20 cellular contexts compared by ENCODE assay signal in the genomic region with DNA sequence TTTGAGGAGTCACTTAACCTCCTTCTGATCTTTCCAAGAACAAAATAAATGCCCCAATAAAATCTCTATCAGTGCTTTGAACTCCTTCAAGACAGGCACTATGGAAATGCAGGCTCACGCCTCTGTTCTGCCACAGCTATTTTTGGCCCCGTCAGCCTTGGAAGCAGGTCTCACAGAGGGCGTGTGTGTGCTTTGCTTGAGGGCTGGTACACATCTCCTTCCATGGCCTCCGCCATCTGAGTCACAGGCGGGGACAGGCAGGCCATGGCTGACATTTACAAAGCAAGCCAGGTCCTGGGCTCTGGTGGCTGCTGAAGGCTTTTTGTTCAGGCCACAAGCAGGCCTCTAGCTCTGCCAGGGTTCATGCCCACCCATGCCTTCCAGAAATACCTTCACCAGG. TPM values are rescaled to one million over a fixed set of nuclear protein-coding genes. Genes with fewer than 3 reads are reported as not detected.
DNase-seq lines count a peak whose midpoint lies in the region; ATAC-seq and TF ChIP-seq lines count a peak whose summit lies in the region.
"Had no signal": no experiment of that assay in that cellular context is flagged by ENCODE, and none has a peak within 500 bp of the region (broad histone marks: within the 10 kb centered on the region; RNA-seq: fewer than 3 reads in every experiment).

No MANE protein-coding gene starts in this region.

- intact Hi-C loops in heart left ventricle (cut with DNase I) (no loop called here), psoas muscle (cut with DNase I) (no loop called here), uterus (cut with DNase I; ENCODE audit: low total_unique reads) (no loop called here), ovary (cut with DNase I) (no loop called here)

- TF ChIP-seq CTCF in heart left ventricle (IDR thresholded peaks at IDR 0.05) (no peak), psoas muscle (IDR thresholded peaks at IDR 0.05) (no peak), thoracic aorta (IDR thresholded peaks at IDR 0.05) (no peak), uterus (IDR thresholded peaks at IDR 0.05) (no peak), ovary (IDR thresholded peaks at IDR 0.05) (no peak)

- no peaks in the 10 kb centered on the region for H3K9me3 ChIP-seq in esophagus (ENCODE audit: control insufficient read depth in 2 of 2, insufficient read depth in 1 of 2, low read depth in 1 of 2, low read length in 1 of 2)
- no peaks in the 10 kb centered on the region for H3K9me3 ChIP-seq in heart left ventricle
- H3K9me3 ChIP-seq in psoas muscle = no peaks in the 10 kb centered on the region
- H3K9me3 ChIP-seq in thoracic aorta = no peaks in the 10 kb centered on the region
- H3K9me3 ChIP-seq in uterus = no peaks in the 10 kb centered on the region
- no peaks in the 10 kb centered on the region for H3K9me3 ChIP-seq in ovary
- H3K9me3 ChIP-seq: BLaER1 treated with 17β-estradiol and CSF1 and Interleukin-3, amounts not matched to agents 10 nM and 100 nM had no signal

- 42 to 43% methylated on average over 5 of the region's 5 CpGs for WGBS in esophagus, 2 donors
- WGBS in heart left ventricle, 4 donors = 38 to 52% (median 44%) methylated on average over 5 of the region's 5 CpGs
- WGBS in psoas muscle, 3 donors = 29 to 54% (median 40%) methylated on average over 5 of the region's 5 CpGs
- 80 to 91% (median 83%) methylated on average over 4 to 5 of the region's 5 CpGs for WGBS in ovary, 3 donors

- peak overlapping the region; percentile 8 to 36 for H3K27ac ChIP-seq in esophagus (ENCODE audit: low read depth in 2 of 2, low read length in 1 of 2)
- peak overlapping the region in 9 of 12 donors; percentile 10 to 77 (median 43) for H3K27ac ChIP-seq in heart left ventricle
- no peak overlapping the region for H3K27ac ChIP-seq in psoas muscle
- H3K27ac ChIP-seq in thoracic aorta = peak overlapping the region; percentile 33 to 57
- no peak overlapping the region for H3K27ac ChIP-seq in uterus
- H3K27ac ChIP-seq in ovary = no peak overlapping the region
- H3K27ac ChIP-seq: A549; BLaER1 treated with 17β-estradiol and CSF1 and Interleukin-3, amounts not matched to agents 10 nM and 100 nM; GM23248; HL-60 had no signal

- H3K27me3 ChIP-seq in esophagus (ENCODE audit: control insufficient read depth in 1 of 2, insufficient read depth in 2 of 2, low read length in 2 of 2) = no peaks in the 10 kb centered on the region
- H3K27me3 ChIP-seq in heart left ventricle = no peaks in the 10 kb centered on the region
- no peaks in the 10 kb centered on the region for H3K27me3 ChIP-seq in psoas muscle (ENCODE audit: insufficient read depth in 3 of 3, low read length in 2 of 3)
- H3K27me3 ChIP-seq in thoracic aorta (replicated peaks; ENCODE audit: insufficient read depth) = no peaks in the 10 kb centered on the region
- no peaks in the 10 kb centered on the region for H3K27me3 ChIP-seq in uterus
- no peaks in the 10 kb centered on the region for H3K27me3 ChIP-seq in ovary
- H3K27me3 ChIP-seq: BLaER1 treated with 17β-estradiol and CSF1 and Interleukin-3, amounts not matched to agents 10 nM and 100 nM had no signal

- TF ChIP-seq POLR2A in heart left ventricle (IDR thresholded peaks at IDR 0.05) = no peak
- no peak for TF ChIP-seq POLR2A in uterus (IDR thresholded peaks at IDR 0.05)
- no peak for TF ChIP-seq POLR2A in ovary (IDR thresholded peaks at IDR 0.05)

- H3K4me1 ChIP-seq in esophagus (ENCODE audit: control insufficient read depth in 2 of 2, insufficient read depth in 2 of 2, low read length in 1 of 2) (peaks cover 0 to 3% of the 10 kb centered on the region in 2 donors), heart left ventricle (peaks cover 0 to 11% (median 0%) of the 10 kb centered on the region in 12 donors), psoas muscle (peaks cover 4% of the 10 kb centered on the region), thoracic aorta (ENCODE audit: control insufficient read depth in 1 of 2, low read depth in 2 of 2) (peaks cover 5 to 14% of the 10 kb centered on the region in 2 donors), uterus (no peaks in the 10 kb centered on the region), ovary (ENCODE audit: insufficient read depth) (no peaks in the 10 kb centered on the region)
- H3K4me1 ChIP-seq: A549; BLaER1 treated with 17β-estradiol and CSF1 and Interleukin-3, amounts not matched to agents 10 nM and 100 nM had no signal

- DNase-seq in heart left ventricle (peak in 3 of 5 donors; percentile 25 to 79 (median 59)), psoas muscle (peak in 1 of 2 donors; percentile 56), thoracic aorta (ENCODE audit: low spot score) (no peak), NCI-H1092 (lab: John Stamatoyannopoulos, UW) (no peak), uterus (no peak), ovary (no peak)
- DNase-seq: CD8-positive, alpha-beta memory T cell; DND-41; GM23248; HCEC 1CT; NCI-H1105 treated with DMSO at 0.1 percent for 48 hours; NCI-H187; NCI-H446; NCI-H69 had no signal

- peak; percentile 77 to 96 (median 85) for ATAC-seq in heart left ventricle
- ATAC-seq in psoas muscle = peak; percentile 67 to 95 (median 87)
- no peak for ATAC-seq in thoracic aorta (ENCODE audit: insufficient number of reproducible peaks, low FRiP score, low read depth)
- ATAC-seq: A549 had no signal

- H3K4me3 ChIP-seq in esophagus (ENCODE audit: low read depth in 1 of 2, low read length in 2 of 2) (no peak overlapping the region), heart left ventricle (no peak overlapping the region), psoas muscle (no peak overlapping the region), thoracic aorta (no peak overlapping the region), uterus (no peak overlapping the region), ovary (no peak overlapping the region)
- H3K4me3 ChIP-seq: A549; BLaER1 treated with 17β-estradiol and CSF1 and Interleukin-3, amounts not matched to agents 10 nM and 100 nM; GM23248 had no signal

- H3K36me3 ChIP-seq in esophagus (ENCODE audit: control insufficient read depth in 2 of 2, insufficient read depth in 2 of 2, low read length in 1 of 2) (peaks cover 0 to 6% of the 10 kb centered on the region in 2 donors), heart left ventricle (no peaks in the 10 kb centered on the region), psoas muscle (ENCODE audit: insufficient read depth in 1 of 2, low read depth in 1 of 2) (no peaks in the 10 kb centered on the region), thoracic aorta (no peaks in the 10 kb centered on the region), uterus (no peaks in the 10 kb centered on the region), ovary (no peaks in the 10 kb centered on the region)
- H3K36me3 ChIP-seq: BLaER1 treated with 17β-estradiol and CSF1 and Interleukin-3, amounts not matched to agents 10 nM and 100 nM had no signal

- TF ChIP-seq EP300 in ovary (IDR thresholded peaks at IDR 0.05) = no peak

RNA-seq across cellular contexts. Expression of a gene that starts 16.0 kb away (rescaled TPM):
- 1 to 10 TPM; 1.7 to 2.9 TPM for polyA plus RNA-seq in esophagus
- 10 to 100 TPM in 3 of 9 donors, 1 to 10 TPM in 6; 1.8 to 12.2 (median 5.0) TPM for total RNA-seq in heart left ventricle
- polyA plus RNA-seq in heart left ventricle = 10 to 100 TPM in 1 of 2 donors, 1 to 10 TPM in 1; 1.4 to 27.5 TPM
- total RNA-seq in psoas muscle = under 1 TPM; 0.17 to 0.77 (median 0.27) TPM
- under 1 TPM; 0.18 to 0.22 (median 0.19) TPM for polyA plus RNA-seq in psoas muscle
- total RNA-seq in thoracic aorta = 1 to 10 TPM; 2.3 to 3.5 TPM
- 10 to 100 TPM in 1 of 4 donors, 1 to 10 TPM in 2, under 1 TPM in 1; 0.48 to 24.5 (median 3.8) TPM for total RNA-seq in uterus
- total RNA-seq in ovary = 1 to 10 TPM; 2.3 to 7.9 (median 4.2) TPM
- 10 to 100 TPM in 1 of 2 donors, 1 to 10 TPM in 1; 2.4 to 11.5 TPM for polyA plus RNA-seq in ovary
- total RNA-seq: CD8-positive, alpha-beta memory T cell; LHCN-M2 had no signal
- polyA plus RNA-seq: CD8-positive, alpha-beta memory T cell; GM23248; IgD-negative memory B cell had no signal

Comparison
In these comparisons a context has a peak if more than half of its experiments do, and no peak if none do; other contexts are left out.
1. H3K27ac ChIP-seq: peak in esophagus (2 of 2), heart left ventricle (9 of 12) and thoracic aorta (2 of 2); none in psoas muscle (single experiment), uterus (0 of 2) and ovary (0 of 2).
2. DNase-seq: peak in heart left ventricle (3 of 5); none in thoracic aorta (single experiment), NCI-H1092 (single experiment), uterus (0 of 2) and ovary (0 of 5).